In genomic region chr10:70130878-70131559, GRCh38 we compare ENCODE assay signal across 8 cellular contexts.
DNase-seq lines count a peak whose midpoint lies in the region; ATAC-seq and TF ChIP-seq lines count a peak whose summit lies in the region.

No MANE protein-coding gene starts in this region.

- DNase-seq in AG20443 (ENCODE audit: low spot score) (peak; percentile 76), choroid plexus epithelial cell (ENCODE audit: low read depth) (peak; percentile 88), NCI-H2227 treated with DMSO at 0.1 percent for 48 hours (lab: John Stamatoyannopoulos, UW) (no peak), NCI-H1105 (lab: John Stamatoyannopoulos, UW) (no peak)

- peaks cover 0 to 3% of the 10 kb centered on the region in 2 donors for H3K36me3 ChIP-seq in mucosa of rectum (ENCODE audit: control insufficient read depth in 2 of 2, insufficient read depth in 2 of 2, low read length in 2 of 2)

- H3K4me3 ChIP-seq in choroid plexus epithelial cell (ENCODE audit: low read depth, low read length) (no peak overlapping the region), mucosa of rectum (ENCODE audit: low read length in 2 of 2) (peak overlapping the region; percentile 82 to 88)

- H3K27me3 ChIP-seq in mucosa of rectum (ENCODE audit: control insufficient read depth in 2 of 2, insufficient read depth in 2 of 2, low read length in 2 of 2) = no peaks in the 10 kb centered on the region

- TF ChIP-seq RAD21 in Ishikawa (IDR thresholded peaks at IDR 0.05; ENCODE audit: low read depth) = no peak

- no peak for ATAC-seq in HG03521 (IDR thresholded peaks at IDR 0.05; ENCODE audit: unreplicated experiment)
- ATAC-seq in GM19463 (IDR thresholded peaks at IDR 0.05; ENCODE audit: unreplicated experiment) = no peak

- peak overlapping the region; percentile 13 to 18 for H3K27ac ChIP-seq in mucosa of rectum (ENCODE audit: low read depth in 2 of 2, low read length in 2 of 2)

- TF ChIP-seq CTCF in choroid plexus epithelial cell (conservative IDR thresholded peaks at IDR 0.05; ENCODE audit: low read depth, low read length) = no peak

- H3K9ac ChIP-seq in mucosa of rectum (ENCODE audit: low read depth in 1 of 2, low read length in 2 of 2) = peak overlapping the region; percentile 28 to 92

- H3K4me1 ChIP-seq in mucosa of rectum (ENCODE audit: control insufficient read depth in 2 of 2, insufficient read depth in 2 of 2, low read length in 2 of 2) = peaks cover 16 to 19% of the 10 kb centered on the region in 2 donors

- peak; percentile 17; the same call in 1 of the 2 replicates for TF ChIP-seq EP300 in Ishikawa (IDR thresholded peaks at IDR 0.05; ENCODE audit: borderline replicate concordance)

- no peaks in the 10 kb centered on the region for H3K9me3 ChIP-seq in mucosa of rectum (ENCODE audit: control insufficient read depth in 2 of 2, low read length in 2 of 2)

TF ChIP-seq in Ishikawa, 13 proteins besides CTCF, POLR2A, EP300 and RAD21:
- TF ChIP-seq TCF12 (IDR thresholded peaks at IDR 0.05; ENCODE audit: low read depth) (no peak), CEBPB (IDR thresholded peaks at IDR 0.05) (peak; percentile 52), TEAD4 (IDR thresholded peaks at IDR 0.05) (0 out of 2 replicates have a peak, but pooled peaks have one; percentile 4)
TF ChIP-seq in Ishikawa: peak in this region for 2.

Comparison
In these comparisons a context has a peak if more than half of its experiments do, and no peak if none do; other contexts are left out.
1. DNase-seq: peak in AG20443 (single experiment) and choroid plexus epithelial cell (single experiment); none in NCI-H2227 treated with DMSO at 0.1 percent for 48 hours (single experiment) and NCI-H1105 (single experiment).